22 cellular contexts compared by ENCODE assay signal in genomic region chr4:180203349-180203748, GRCh38.
DNase-seq lines count a peak whose midpoint lies in the region; ATAC-seq, FAIRE-seq and TF ChIP-seq lines count a peak whose summit lies in the region.
"Had no signal": no experiment of that assay in that cellular context is flagged by ENCODE, and none has a peak within 500 bp of the region (broad histone marks: within the 10 kb centered on the region; RNA-seq: fewer than 3 reads in every experiment).

No MANE protein-coding gene starts in this region.

- H3K27me3 Mint-ChIP-seq in WTC11 (ENCODE audit: low read depth), result no peaks in the 10 kb centered on the region

- H3K4me3 Mint-ChIP-seq in WTC11, result no peak overlapping the region
- H3K4me3 Mint-ChIP-seq: activated T-helper 1 cell treated with anti-CD3 and anti-CD28 coated beads, Interleukin-12 subunit alpha, Interleukin-12 subunit beta, Interleukin-2, Interleukin-4 antibody, amounts not matched to agents 30 ng/mL and 10 ng/mL and 1 ng/mL, durations not matched to agents 14 hours and 24 hours and 36 hours; neural progenitor cell; T-helper 2 cell treated with Interferon-gamma antibody and Interleukin-4, amounts not matched to agents 5 μg/mL and 100 μg/mL, for 36 hours had no signal

- POLR2A ChIA-PET in WTC11 (lab: Charles Lee), result no interaction called here

- H3K9me3 Mint-ChIP-seq in WTC11, result no peaks in the 10 kb centered on the region
- H3K9me3 Mint-ChIP-seq: activated T-helper 1 cell treated with anti-CD3 and anti-CD28 coated beads, Interleukin-12 subunit alpha, Interleukin-12 subunit beta, Interleukin-2, Interleukin-4 antibody, amounts not matched to agents 30 ng/mL and 10 ng/mL and 1 ng/mL, durations not matched to agents 14 hours and 24 hours and 36 hours; neural progenitor cell had no signal

- no peaks in the 10 kb centered on the region for H3K36me3 Mint-ChIP-seq in WTC11
- H3K36me3 Mint-ChIP-seq: neural progenitor cell had no signal

- CTCF ChIA-PET in WTC11 (lab: Charles Lee), result no interaction called here

- no peak for TF ChIP-seq POLR2A in GM12892 (IDR thresholded peaks at IDR 0.05; ENCODE audit: low read depth, low read length)

- no peak for TF ChIP-seq CTCF in WTC11 (IDR thresholded peaks at IDR 0.05)

- H3K27ac ChIP-seq in substantia nigra (ENCODE audit: low read depth, low read length, poor library complexity, severe bottlenecking), result no peak overlapping the region
- H3K27ac ChIP-seq: neural progenitor cell, tibial artery had no signal

- ATAC-seq in GM18858 (IDR thresholded peaks at IDR 0.05; ENCODE audit: unreplicated experiment) (peak; percentile 91), GM21717 (IDR thresholded peaks at IDR 0.05; ENCODE audit: unreplicated experiment) (peak; percentile 97), HG03095 (IDR thresholded peaks at IDR 0.05; ENCODE audit: unreplicated experiment) (peak; percentile 78), WTC11 (no peak)
- ATAC-seq: Right ventricle myocardium inferior had no signal

- DNase-seq in WTC11 (ENCODE audit: low spot score) (no peak), OCI-M1 (lab: John Stamatoyannopoulos, UW) (no peak), GM12892 (ENCODE audit: insufficient read length) (no peak), substantia nigra (lab: John Stamatoyannopoulos, UW) (no peak), hippocampal formation (lab: John Stamatoyannopoulos, UW) (no peak)
- DNase-seq: activated CD4-positive, alpha-beta T cell treated with anti-CD3 and anti-CD28 coated beads for 4 hours; amniotic stem cell; DMS153; islet precursor cell; mesenchymal stem cell; MM.1S; NCI-H2107; retina; tibial artery had no signal

- FAIRE-seq in GM12892 (lab: Jason Lieb, UNC), result no peak
- FAIRE-seq: endothelial cell of umbilical vein had no signal

- H3K27ac Mint-ChIP-seq in WTC11, result 0 out of 2 replicates have a peak overlapping the region, but pooled peaks have one; percentile 1
- H3K27ac Mint-ChIP-seq: activated T-helper 1 cell treated with anti-CD3 and anti-CD28 coated beads, Interleukin-12 subunit alpha, Interleukin-12 subunit beta, Interleukin-2, Interleukin-4 antibody, amounts not matched to agents 30 ng/mL and 10 ng/mL and 1 ng/mL, durations not matched to agents 14 hours and 24 hours and 36 hours; neural progenitor cell; T-helper 2 cell treated with Interferon-gamma antibody and Interleukin-4, amounts not matched to agents 5 μg/mL and 100 μg/mL, for 36 hours had no signal

- peaks cover 5% of the 10 kb centered on the region for H3K4me1 Mint-ChIP-seq in WTC11
- H3K4me1 Mint-ChIP-seq: neural progenitor cell had no signal

TF ChIP-seq in WTC11, 78 proteins besides CTCF, POLR2A, EP300 and RAD21:
- TF ChIP-seq ZNF423 (CRISPR knock-in tag; IDR thresholded peaks at IDR 0.05) (no peak), MXD4 (CRISPR knock-in tag; IDR thresholded peaks at IDR 0.05; ENCODE audit: borderline replicate concordance) (no peak), SMAD3 (CRISPR knock-in tag; IDR thresholded peaks at IDR 0.05; ENCODE audit: borderline replicate concordance) (no peak), ZBTB43 (CRISPR knock-in tag; IDR thresholded peaks at IDR 0.05) (no peak), TP53 (CRISPR knock-in tag; IDR thresholded peaks at IDR 0.05) (no peak), NFATC4 (CRISPR knock-in tag; IDR thresholded peaks at IDR 0.05) (no peak), USF1 (CRISPR knock-in tag; IDR thresholded peaks at IDR 0.05) (no peak), MYBL2 (CRISPR knock-in tag; IDR thresholded peaks at IDR 0.05) (no peak), IRF2 (CRISPR knock-in tag; IDR thresholded peaks at IDR 0.05; ENCODE audit: borderline replicate concordance, low read depth) (no peak), E2F5 (CRISPR knock-in tag; IDR thresholded peaks at IDR 0.05) (no peak), NFYB (CRISPR knock-in tag; conservative IDR thresholded peaks at IDR 0.05; ENCODE audit: low read depth) (no peak), GTF2I (CRISPR knock-in tag; conservative IDR thresholded peaks at IDR 0.05) (no peak), PRRX2 (CRISPR knock-in tag; IDR thresholded peaks at IDR 0.05) (no peak), ZNF263 (CRISPR knock-in tag; IDR thresholded peaks at IDR 0.05; ENCODE audit: low read depth) (no peak), SP1 (CRISPR knock-in tag; conservative IDR thresholded peaks at IDR 0.05) (no peak), ZSCAN18 (CRISPR knock-in tag; IDR thresholded peaks at IDR 0.05) (no peak), FOXK1 (CRISPR knock-in tag; IDR thresholded peaks at IDR 0.05) (no peak), PREB (CRISPR knock-in tag; IDR thresholded peaks at IDR 0.05; ENCODE audit: borderline replicate concordance) (no peak), ZNF121 (CRISPR knock-in tag; IDR thresholded peaks at IDR 0.05) (no peak)
